15 cellular contexts compared by ENCODE assay signal in the genomic region with DNA sequence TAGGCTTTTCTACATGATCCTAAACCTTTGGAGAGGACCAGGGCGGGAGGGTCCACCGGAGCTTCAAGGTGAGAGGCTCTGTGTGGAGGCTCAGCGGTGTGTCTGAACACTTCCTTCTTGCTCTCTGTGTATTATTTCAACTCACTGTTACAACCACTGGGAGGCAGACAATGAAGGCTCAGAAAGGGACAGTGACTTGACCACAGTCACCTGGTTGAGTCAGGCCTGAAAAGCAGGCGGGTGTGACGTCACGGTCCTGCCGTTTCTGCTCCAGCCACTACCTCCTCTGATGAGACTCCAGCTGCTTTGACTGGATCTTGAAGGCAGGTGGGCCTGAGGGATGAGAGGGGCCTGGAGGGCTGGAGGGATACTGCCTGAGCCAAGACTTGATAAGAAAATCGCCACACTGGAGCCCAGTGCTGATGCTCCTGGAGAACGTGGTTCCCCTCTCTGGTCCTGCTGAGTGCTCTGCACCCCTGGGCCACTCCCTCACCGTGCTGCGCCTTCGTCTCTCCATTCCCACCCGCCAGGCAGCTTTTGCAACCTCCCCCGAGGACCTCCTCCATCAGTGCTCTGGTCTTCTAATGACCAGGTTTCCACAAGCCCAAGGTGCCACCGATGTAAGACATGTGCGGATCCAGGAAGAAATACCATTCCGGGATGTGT. TPM values are rescaled to one million over a fixed set of nuclear protein-coding genes. Genes with fewer than 3 reads are reported as not detected.
A peak's percentile ranks its signal among the peaks of the same experiment; 100 is the strongest.
DNase-seq lines count a peak whose midpoint lies in the region; ATAC-seq, FAIRE-seq and TF ChIP-seq lines count a peak whose summit lies in the region.
"Had no signal": no experiment of that assay in that cellular context is flagged by ENCODE, and none has a peak within 500 bp of the region (broad histone marks: within the 10 kb centered on the region; RNA-seq: fewer than 3 reads in every experiment).

No MANE protein-coding gene starts in this region.

- H3K4me1 ChIP-seq in mammary epithelial cell (ENCODE audit: insufficient read depth, low read length): no peaks in the 10 kb centered on the region

- H3K79me2 ChIP-seq in mammary epithelial cell (ENCODE audit: insufficient read depth, low read length): no peaks in the 10 kb centered on the region

- no peak overlapping the region for H3K4me2 ChIP-seq in mammary epithelial cell (ENCODE audit: insufficient read depth, low read depth, low read length)

- no peaks in the 10 kb centered on the region for H3K27me3 Mint-ChIP-seq in activated T-helper 1 cell treated with anti-CD3 and anti-CD28 coated beads, Interleukin-12 subunit alpha, Interleukin-12 subunit beta, Interleukin-2, Interleukin-4 antibody, amounts not matched to agents 30 ng/mL and 10 ng/mL and 1 ng/mL, durations not matched to agents 14 hours and 24 hours and 36 hours (ENCODE audit: insufficient read depth)
- H3K27me3 Mint-ChIP-seq: activated T-helper 17 cell treated with anti-CD3 and anti-CD28 coated beads, Interleukin-2, amount 50 U/mL, for 72 hours had no signal

- H3K9ac ChIP-seq in mammary epithelial cell (ENCODE audit: insufficient read depth, low read length): no peak overlapping the region

- intact Hi-C loops in mammary epithelial cell (cut with micrococcal nuclease): no loop called here
- intact Hi-C loops in activated T-helper 1 cell treated with anti-CD3 and anti-CD28 coated beads, Interleukin-12 subunit alpha, Interleukin-12 subunit beta, Interleukin-2, Interleukin-4 antibody, amounts not matched to agents 30 ng/mL and 10 ng/mL and 1 ng/mL, durations not matched to agents 14 hours and 24 hours and 36 hours (cut with micrococcal nuclease): no loop called here

- ATAC-seq in GM21390 (IDR thresholded peaks at IDR 0.05; ENCODE audit: unreplicated experiment) (peak; percentile 65), GM18498 (IDR thresholded peaks at IDR 0.05; ENCODE audit: unreplicated experiment) (no peak)
- ATAC-seq: activated T-helper 17 cell treated with anti-CD3 and anti-CD28 coated beads, Interleukin-2, amount 50 U/mL, for 72 hours; SK-N-SH treated with all-trans-retinoic acid at 6 μM for 48 hours; stimulated activated naive CD8-positive, alpha-beta T cell treated with anti-CD3 and anti-CD28 coated beads, Interleukin-15, amount 100 ng/mL, for 72 hours had no signal

- in situ Hi-C loops in mammary epithelial cell (cut with MboI; ENCODE audit: low sequenced_read_pairs in 2 of 2): loop anchor here in 1 of 2 donors (10.0 kb wide), 1 partner anchor 212 kb away; no protein-coding TSS in a partner anchor

- TF ChIP-seq CTCF in mammary epithelial cell (conservative IDR thresholded peaks at IDR 0.05 in 1 of 2, IDR thresholded peaks at IDR 0.05 in 1 of 2; ENCODE audit: extremely low read depth in 1 of 2, insufficient read depth in 1 of 2, low read depth in 1 of 2, low read length in 2 of 2): peak in 1 of 2 donors; percentile 8

- no peak overlapping the region for H3K27ac ChIP-seq in mammary epithelial cell (ENCODE audit: insufficient read depth, low read depth, low read length)

- dilution Hi-C loops in mammary epithelial cell (cut with HindIII; ENCODE audit: low sequenced_read_pairs): no loop called here

- TF ChIP-seq POLR2A in GM12891 (IDR thresholded peaks at IDR 0.05; ENCODE audit: low read depth, low read length): no peak

- no peak overlapping the region for H3K27ac Mint-ChIP-seq in activated T-helper 1 cell treated with anti-CD3 and anti-CD28 coated beads, Interleukin-12 subunit alpha, Interleukin-12 subunit beta, Interleukin-2, Interleukin-4 antibody, amounts not matched to agents 30 ng/mL and 10 ng/mL and 1 ng/mL, durations not matched to agents 14 hours and 24 hours and 36 hours
- H3K27ac Mint-ChIP-seq: activated T-helper 17 cell treated with anti-CD3 and anti-CD28 coated beads, Interleukin-2, amount 50 U/mL, for 72 hours; CD4-positive, alpha-beta T cell had no signal

- DNase-seq in GM12891 (ENCODE audit: insufficient read length, low spot score) (peak; percentile 67), HT1080 (ENCODE audit: low read depth) (peak; percentile 44), mammary epithelial cell (peak; percentile 18), GOT3 (lab: John Stamatoyannopoulos, UW) (no peak)
- no peak for DNase-seq in stimulated activated CD4-positive, alpha-beta T cell treated with anti-CD3 and anti-CD28 coated beads, Interleukin-15, amount 100 ng/mL, for 24 hours
- no peak for DNase-seq in activated T-helper 1 cell treated with anti-CD3 and anti-CD28 coated beads, Interleukin-12 subunit alpha, Interleukin-12 subunit beta, Interleukin-2, Interleukin-4 antibody, amounts not matched to agents 30 ng/mL and 10 ng/mL and 1 ng/mL, durations not matched to agents 14 hours and 24 hours and 36 hours (ENCODE audit: low spot score)
- DNase-seq: activated CD4-positive, CD25-positive, alpha-beta regulatory T cell treated with anti-CD3 and anti-CD28 coated beads, Interleukin-2, amount 50 U/mL, for 72 hours; CD4-positive, alpha-beta T cell; NCI-H446 treated with DMSO at 0.1 percent for 48 hours; stimulated activated naive CD8-positive, alpha-beta T cell treated with anti-CD3 and anti-CD28 coated beads, Interleukin-15, amount 100 ng/mL, for 72 hours had no signal

- H3K4me3 ChIP-seq in mammary epithelial cell (replicated peaks in 1 of 3; ENCODE audit: insufficient read depth in 1 of 3, low read depth in 2 of 3, low read length in 3 of 3): no peak overlapping the region

- CTCF ChIA-PET in mammary epithelial cell (lab: Charles Lee; ENCODE audit: low non-redundant PET): no interaction called here

- H3K9me3 ChIP-seq in mammary epithelial cell (replicated peaks; ENCODE audit: insufficient read depth, low read length): no peaks in the 10 kb centered on the region

- BruUV-seq in mammary epithelial cell (replicated peaks; lab: Mats Ljungman, UMichigan): no TSS peak

- no peaks in the 10 kb centered on the region for H3K36me3 ChIP-seq in mammary epithelial cell (ENCODE audit: insufficient read depth, low read length)

- H3K4me3 Mint-ChIP-seq in activated T-helper 1 cell treated with anti-CD3 and anti-CD28 coated beads, Interleukin-12 subunit alpha, Interleukin-12 subunit beta, Interleukin-2, Interleukin-4 antibody, amounts not matched to agents 30 ng/mL and 10 ng/mL and 1 ng/mL, durations not matched to agents 14 hours and 24 hours and 36 hours: no peak overlapping the region
- H3K4me3 Mint-ChIP-seq: activated T-helper 17 cell treated with anti-CD3 and anti-CD28 coated beads, Interleukin-2, amount 50 U/mL, for 72 hours; CD4-positive, alpha-beta T cell; stimulated activated naive CD8-positive, alpha-beta T cell treated with anti-CD3 and anti-CD28 coated beads, Interleukin-15, amount 100 ng/mL, for 72 hours had no signal

- peak; percentile 61 for FAIRE-seq in GM12891 (lab: Jason Lieb, UNC)

- no peak overlapping the region for H2AFZ ChIP-seq in mammary epithelial cell (ENCODE audit: low read depth, low read length)

- no peaks in the 10 kb centered on the region for H3K9me3 Mint-ChIP-seq in activated T-helper 1 cell treated with anti-CD3 and anti-CD28 coated beads, Interleukin-12 subunit alpha, Interleukin-12 subunit beta, Interleukin-2, Interleukin-4 antibody, amounts not matched to agents 30 ng/mL and 10 ng/mL and 1 ng/mL, durations not matched to agents 14 hours and 24 hours and 36 hours
- H3K9me3 Mint-ChIP-seq: activated T-helper 17 cell treated with anti-CD3 and anti-CD28 coated beads, Interleukin-2, amount 50 U/mL, for 72 hours; CD4-positive, alpha-beta T cell; stimulated activated naive CD8-positive, alpha-beta T cell treated with anti-CD3 and anti-CD28 coated beads, Interleukin-15, amount 100 ng/mL, for 72 hours had no signal

- no peaks in the 10 kb centered on the region for H4K20me1 ChIP-seq in mammary epithelial cell (ENCODE audit: insufficient read depth, low read length)

- WGBS in mammary epithelial cell (ENCODE audit: low coverage, missing lambda C conversion rate): 86% methylated on average over 12 of the region's 17 CpGs

- no peaks in the 10 kb centered on the region for H3K36me3 Mint-ChIP-seq in activated T-helper 1 cell treated with anti-CD3 and anti-CD28 coated beads, Interleukin-12 subunit alpha, Interleukin-12 subunit beta, Interleukin-2, Interleukin-4 antibody, amounts not matched to agents 30 ng/mL and 10 ng/mL and 1 ng/mL, durations not matched to agents 14 hours and 24 hours and 36 hours (ENCODE audit: low read depth)

- no peaks in the 10 kb centered on the region for H3K27me3 ChIP-seq in mammary epithelial cell (ENCODE audit: insufficient read depth, low read length)

- no peaks in the 10 kb centered on the region for H3K4me1 Mint-ChIP-seq in activated T-helper 1 cell treated with anti-CD3 and anti-CD28 coated beads, Interleukin-12 subunit alpha, Interleukin-12 subunit beta, Interleukin-2, Interleukin-4 antibody, amounts not matched to agents 30 ng/mL and 10 ng/mL and 1 ng/mL, durations not matched to agents 14 hours and 24 hours and 36 hours (ENCODE audit: low read depth)
- H3K4me1 Mint-ChIP-seq: activated T-helper 17 cell treated with anti-CD3 and anti-CD28 coated beads, Interleukin-2, amount 50 U/mL, for 72 hours; stimulated activated naive CD8-positive, alpha-beta T cell treated with anti-CD3 and anti-CD28 coated beads, Interleukin-15, amount 100 ng/mL, for 72 hours had no signal

TF ChIP-seq in GM12891, 5 proteins besides CTCF, POLR2A, EP300 and RAD21 (continues in another document):
- TF ChIP-seq POU2F2 (IDR thresholded peaks at IDR 0.05; ENCODE audit: low read depth, low read length) (no peak), TAF1 (IDR thresholded peaks at IDR 0.05; ENCODE audit: low read depth, low read length) (no peak), SPI1 (IDR thresholded peaks at IDR 0.05; ENCODE audit: low read depth, low read length) (no peak)

RNA-seq across cellular contexts. Expression of a gene that starts 27.9 kb away (rescaled TPM):
- polyA plus RNA-seq in GM12891 (2012; ENCODE audit: low read depth, missing spikeins): 0.06 TPM
- total RNA-seq in HT1080 (2014; rRNA removed; shearing (Covaris generic)): 0.10 TPM in 1 of 2 replicates, not detected in the other
- polyA plus RNA-seq in HT1080 (2015; cell fraction: cytosol; rRNA removed): not detected in 2 replicates
- 0.03 TPM in 1 of 2 replicates, not detected in the other for polyA plus RNA-seq in HT1080 (2015; cell fraction: nucleus; rRNA removed)
- total RNA-seq in mammary epithelial cell: not detected
- not detected for polyA plus RNA-seq in mammary epithelial cell
- polyA minus RNA-seq in mammary epithelial cell: not detected
- total RNA-seq in activated T-helper 1 cell treated with anti-CD3 and anti-CD28 coated beads, Interleukin-12 subunit alpha, Interleukin-12 subunit beta, Interleukin-2, Interleukin-4 antibody, amounts not matched to agents 30 ng/mL and 10 ng/mL and 1 ng/mL, durations not matched to agents 14 hours and 24 hours and 36 hours: not detected in 2 replicates
- total RNA-seq: activated T-helper 17 cell treated with anti-CD3 and anti-CD28 coated beads, Interleukin-2, amount 50 U/mL, for 72 hours; CD4-positive, alpha-beta T cell; posterior vena cava had no signal

RNA-seq across cellular contexts. Expression of a gene that starts 43.1 kb away (rescaled TPM):
- polyA plus RNA-seq in GM12891 (2012; ENCODE audit: low read depth, missing spikeins): not detected
- total RNA-seq in HT1080 (2014; rRNA removed; shearing (Covaris generic)): not detected in 2 replicates
- polyA plus RNA-seq in HT1080 (2015; cell fraction: cytosol; rRNA removed): 0.03 TPM in 1 of 2 replicates, not detected in the other
- not detected in 2 replicates for polyA plus RNA-seq in HT1080 (2015; cell fraction: nucleus; rRNA removed)
- total RNA-seq in mammary epithelial cell: not detected
- not detected for polyA plus RNA-seq in mammary epithelial cell
- not detected for polyA minus RNA-seq in mammary epithelial cell
- total RNA-seq in activated T-helper 1 cell treated with anti-CD3 and anti-CD28 coated beads, Interleukin-12 subunit alpha, Interleukin-12 subunit beta, Interleukin-2, Interleukin-4 antibody, amounts not matched to agents 30 ng/mL and 10 ng/mL and 1 ng/mL, durations not matched to agents 14 hours and 24 hours and 36 hours: not detected in 2 replicates
- total RNA-seq: activated T-helper 17 cell treated with anti-CD3 and anti-CD28 coated beads, Interleukin-2, amount 50 U/mL, for 72 hours; CD4-positive, alpha-beta T cell; posterior vena cava had no signal

Comparison
In these comparisons a context has a peak if more than half of its experiments do, and no peak if none do; other contexts are left out.
1. DNase-seq: peak in GM12891 (single experiment), HT1080 (single experiment) and mammary epithelial cell (single experiment); none in GOT3 (single experiment), stimulated activated CD4-positive, alpha-beta T cell treated with anti-CD3 and anti-CD28 coated beads, Interleukin-15, amount 100 ng/mL, for 24 hours (single experiment) and activated T-helper 1 cell treated with anti-CD3 and anti-CD28 coated beads, Interleukin-12 subunit alpha, Interleukin-12 subunit beta, Interleukin-2, Interleukin-4 antibody, amounts not matched to agents 30 ng/mL and 10 ng/mL and 1 ng/mL, durations not matched to agents 14 hours and 24 hours and 36 hours (single experiment).